In the genomic region with DNA sequence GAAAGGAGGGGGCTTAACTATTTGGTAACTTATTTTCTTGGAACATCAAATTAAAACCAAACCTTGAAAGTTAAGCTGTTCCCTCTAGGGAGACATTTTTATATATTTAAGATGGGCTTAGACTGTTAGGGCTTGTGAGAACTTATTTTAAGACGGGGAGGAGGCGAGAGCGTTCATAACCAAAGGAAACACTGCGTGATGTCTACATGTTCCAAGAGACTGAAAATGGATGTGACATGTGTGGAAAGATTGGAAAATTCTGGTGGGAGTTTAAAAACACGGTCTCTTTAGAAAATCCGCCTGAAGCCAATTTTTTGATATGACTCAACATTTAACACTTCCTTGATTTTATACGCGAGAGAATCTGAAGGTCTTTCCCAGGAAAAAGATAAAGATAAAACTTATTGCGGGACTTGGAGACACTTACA, we compare ENCODE assay signal across 8 cellular contexts. TPM values are rescaled to one million over a fixed set of nuclear protein-coding genes. Genes with fewer than 3 reads are reported as not detected.
DNase-seq lines count a peak whose midpoint lies in the region; TF ChIP-seq lines count a peak whose summit lies in the region.

No MANE protein-coding gene starts in this region.

- H3K27ac ChIP-seq in RWPE1 (peak overlapping the region; percentile 99), esophagus muscularis mucosa (replicated peaks in 1 of 4) (peak overlapping the region; percentile 97 to 100 (median 100)), osteoblast (ENCODE audit: low read depth, low read length) (peak overlapping the region; percentile 99)

- peaks cover 0 to 37% (median 15%) of the 10 kb centered on the region in 4 donors for H3K36me3 ChIP-seq in esophagus muscularis mucosa
- peaks cover 23% of the 10 kb centered on the region for H3K36me3 ChIP-seq in osteoblast (ENCODE audit: insufficient read depth, low read length)

- no peak for TF ChIP-seq CTCF in GM12864 (IDR thresholded peaks at IDR 0.05; ENCODE audit: low read depth, low read length, missing control alignments)
- TF ChIP-seq CTCF in RWPE1 (conservative IDR thresholded peaks at IDR 0.05; ENCODE audit: low read depth) = no peak
- TF ChIP-seq CTCF in esophagus muscularis mucosa (IDR thresholded peaks at IDR 0.05) = no peak
- TF ChIP-seq CTCF in osteoblast (IDR thresholded peaks at IDR 0.05; ENCODE audit: extremely low read depth, low read depth, low read length) = no peak

- 0% methylated on average over 9 of the region's 9 CpGs for WGBS in esophagus muscularis mucosa

- H3K4me2 ChIP-seq in osteoblast (ENCODE audit: insufficient read depth, low read length) = peak overlapping the region; percentile 84

- DNase-seq in GM12864 (ENCODE audit: low read depth) (no peak), RWPE1 (ENCODE audit: low spot score) (no peak), esophagus muscularis mucosa (ENCODE audit: extremely low spot score) (no peak), osteoblast (ENCODE audit: insufficient read length, low spot score, missing footprints) (no peak), GM19238 (ENCODE audit: insufficient read length, low spot score) (no peak), HUDEP-2 (lab: John Stamatoyannopoulos, UW; ENCODE audit: unreplicated experiment in 76 of 76) (no peak), 8988T (no peak), iPS-NIHi7 (ENCODE audit: extremely low spot score) (no peak)

- H3K4me1 ChIP-seq in esophagus muscularis mucosa (peaks cover 41 to 65% (median 53%) of the 10 kb centered on the region in 4 donors), osteoblast (ENCODE audit: insufficient read depth, low read length) (peaks cover 12% of the 10 kb centered on the region)

- peak overlapping the region; percentile 61 for H3K4me3 ChIP-seq in GM12864 (ENCODE audit: low read depth, low read length)
- H3K4me3 ChIP-seq in esophagus muscularis mucosa = peak overlapping the region; percentile 70 to 97 (median 80)
- H3K4me3 ChIP-seq in osteoblast (ENCODE audit: insufficient read depth, low read length) = peak overlapping the region; percentile 98

- TF ChIP-seq POLR2A in esophagus muscularis mucosa (IDR thresholded peaks at IDR 0.05; ENCODE audit: low read depth) = no peak

- peaks cover 10% of the 10 kb centered on the region for H4K20me1 ChIP-seq in osteoblast (ENCODE audit: insufficient read depth, low read length)

- CTCF ChIA-PET in RWPE1 (lab: Yijun Ruan, JAX) = no interaction called here

- H3K9me3 ChIP-seq in esophagus muscularis mucosa (no peaks in the 10 kb centered on the region), osteoblast (ENCODE audit: low read depth, low read length) (no peaks in the 10 kb centered on the region)

- H3K27me3 ChIP-seq in esophagus muscularis mucosa = no peaks in the 10 kb centered on the region
- H3K27me3 ChIP-seq in osteoblast (ENCODE audit: insufficient read depth, low read length) = no peaks in the 10 kb centered on the region

- no peak for TF ChIP-seq EP300 in esophagus muscularis mucosa (IDR thresholded peaks at IDR 0.05)

- peaks cover 24% of the 10 kb centered on the region for H3K79me2 ChIP-seq in osteoblast (ENCODE audit: insufficient read depth, low read length)

- POLR2A ChIA-PET in RWPE1 (lab: Yijun Ruan, JAX; ENCODE audit: low non-redundant PET) = no interaction called here

- intact Hi-C loops in esophagus muscularis mucosa (cut with DNase I) = no loop called here

- H2AFZ ChIP-seq in osteoblast (ENCODE audit: low read length) = peak overlapping the region; percentile 87

RNA-seq across cellular contexts. Expression of gene PNRC2, which starts 0.7 kb away (rescaled TPM):
- total RNA-seq in esophagus muscularis mucosa (100 to 1,000 TPM in 3 of 4 donors, 10 to 100 TPM in 1; 93.3 to 156 (median 138) TPM), osteoblast (66.3 and 74.9 TPM in 2 replicates)

RNA-seq across cellular contexts. Expression of gene SRSF10, which starts 19.8 kb away (rescaled TPM):
- total RNA-seq in esophagus muscularis mucosa = 10 to 100 TPM; 53.6 to 89.7 (median 56.6) TPM
- total RNA-seq in osteoblast = 80.7 and 81.1 TPM in 2 replicates

RNA-seq across cellular contexts. Expression of gene CNR2, which starts 47.1 kb away (rescaled TPM):
- under 1 TPM in 1 of 4 donors, not detected in 3; 0.17 TPM for total RNA-seq in esophagus muscularis mucosa
- not detected in 2 replicates for total RNA-seq in osteoblast
